8 cellular contexts compared by ENCODE assay signal in genomic region chr1:121396335-121397081, GRCh38.
DNase-seq lines count a peak whose midpoint lies in the region; ATAC-seq, FAIRE-seq and TF ChIP-seq lines count a peak whose summit lies in the region.
"Not testable (repeated sequence)": the region's sequence is repeated elsewhere in the genome, so short reads cannot be mapped to it uniquely, and the experiment has no call there.

No MANE protein-coding gene starts in this region.

- H3K4me2 ChIP-seq in Loucy (ENCODE audit: low read depth, low read length, poor library complexity, severe bottlenecking), result peak overlapping the region; percentile 63
- H3K4me2 ChIP-seq in endothelial cell of umbilical vein (ENCODE audit: insufficient read depth, low read length), result not testable (repeated sequence)
- peak overlapping the region; percentile 89 for H3K4me2 ChIP-seq in neural progenitor cell

- not testable (repeated sequence) for H3K27me3 ChIP-seq in CD8-positive, alpha-beta T cell (ENCODE audit: insufficient read depth, low read length); Loucy (ENCODE audit: insufficient read depth, low read length, poor library complexity, severe bottlenecking); endothelial cell of umbilical vein (ENCODE audit: control insufficient read depth in 2 of 2, insufficient read depth in 2 of 2, low read length in 2 of 2)
- peaks cover 20% of the 10 kb centered on the region for H3K27me3 ChIP-seq in neural progenitor cell

- H3K4me3 Mint-ChIP-seq in CD8-positive, alpha-beta T cell, result peak overlapping the region; percentile 86
- peak overlapping the region; percentile 90 for H3K4me3 Mint-ChIP-seq in neural progenitor cell

- ATAC-seq in CD8-positive, alpha-beta T cell; stimulated activated naive CD8-positive, alpha-beta T cell treated with anti-CD3 and anti-CD28 coated beads, Interleukin-15, Interleukin-2, amounts not matched to agents 100 U/mL and 50 U/mL, for 24 hours: not testable (repeated sequence)

- not testable (repeated sequence) for TF ChIP-seq CTCF in CD8-positive, alpha-beta T cell (IDR thresholded peaks at IDR 0.05); Loucy (conservative IDR thresholded peaks at IDR 0.05; ENCODE audit: low read length); endothelial cell of umbilical vein (IDR thresholded peaks at IDR 0.05; ENCODE audit: extremely low read depth in 1 of 2, insufficient read depth in 1 of 2, low read depth in 1 of 2, low read length in 2 of 2); neural progenitor cell (IDR thresholded peaks at IDR 0.05)

- H3K9me2 ChIP-seq in Loucy (replicated peaks; ENCODE audit: low read depth, low read length), result not testable (repeated sequence)

- peaks cover 14% of the 10 kb centered on the region for H3K9me3 Mint-ChIP-seq in CD8-positive, alpha-beta T cell
- peaks cover 17% of the 10 kb centered on the region for H3K9me3 Mint-ChIP-seq in neural progenitor cell

- peak overlapping the region; percentile 45; the same call in 1 of the 2 replicates for H2AFZ ChIP-seq in Loucy (ENCODE audit: low read length)
- not testable (repeated sequence) for H2AFZ ChIP-seq in endothelial cell of umbilical vein (ENCODE audit: low read depth, low read length)
- H2AFZ ChIP-seq in neural progenitor cell (replicated peaks), result peak overlapping the region; percentile 82

- peaks cover 19% of the 10 kb centered on the region for H3K4me1 Mint-ChIP-seq in CD8-positive, alpha-beta T cell (ENCODE audit: low read depth)
- not testable (repeated sequence) for H3K4me1 Mint-ChIP-seq in neural progenitor cell

- FAIRE-seq in endothelial cell of umbilical vein (lab: Jason Lieb, UNC), result not testable (repeated sequence)

- not testable (repeated sequence) for H3K79me2 ChIP-seq in Loucy (ENCODE audit: insufficient read depth, low read length); endothelial cell of umbilical vein (ENCODE audit: control insufficient read depth, insufficient read depth, low read length); neural progenitor cell (ENCODE audit: low read depth)

- H3K9me1 ChIP-seq in endothelial cell of umbilical vein (replicated peaks; ENCODE audit: control insufficient read depth, extremely low read depth, insufficient read depth, low read length), result not testable (repeated sequence)

- H3K9me3 ChIP-seq in CD8-positive, alpha-beta T cell (ENCODE audit: low read length); Loucy (ENCODE audit: insufficient read depth, low read depth, low read length); endothelial cell of umbilical vein (replicated peaks; ENCODE audit: control insufficient read depth, insufficient read depth, low read length); neural progenitor cell (ENCODE audit: low read depth): not testable (repeated sequence)

- dilution Hi-C loops in endothelial cell of umbilical vein (cut with MboI; ENCODE audit: extremely low pct_ligation_motif_present, low sequenced_read_pairs), result not testable (repeated sequence)

- not testable (repeated sequence) for TF ChIP-seq POLR2A in endothelial cell of umbilical vein (IDR thresholded peaks at IDR 0.05; ENCODE audit: low read depth, low read length)

- H3K4me1 ChIP-seq in CD8-positive, alpha-beta T cell (ENCODE audit: insufficient read depth, low read length); Loucy (ENCODE audit: insufficient read depth, low read length, poor library complexity, severe bottlenecking); endothelial cell of umbilical vein (ENCODE audit: control insufficient read depth, extremely low read depth, insufficient read depth, low read length); neural progenitor cell: not testable (repeated sequence)

- H3F3A ChIP-seq in Loucy (ENCODE audit: low read depth); neural progenitor cell (ENCODE audit: low read depth): not testable (repeated sequence)

- H3K36me3 Mint-ChIP-seq in CD8-positive, alpha-beta T cell, result not testable (repeated sequence)
- H3K36me3 Mint-ChIP-seq in neural progenitor cell, result peaks cover 15% of the 10 kb centered on the region

- CTCF ChIA-PET in CD8-positive, alpha-beta T cell (lab: Charles Lee), result interaction anchor here (0.7 kb wide), 1 partner anchor 191 kb away, joined by 3 read pairs; no protein-coding TSS in a partner anchor
- CTCF ChIA-PET in endothelial cell of umbilical vein (lab: Charles Lee), result not testable (repeated sequence)

- not testable (repeated sequence) for H3K36me3 ChIP-seq in CD8-positive, alpha-beta T cell (ENCODE audit: insufficient read depth, low read length); Loucy (ENCODE audit: insufficient read depth, low read length); endothelial cell of umbilical vein (ENCODE audit: control insufficient read depth in 2 of 2, extremely low read depth in 1 of 2, insufficient read depth in 2 of 2, low read length in 2 of 2); neural progenitor cell

- H3K27me3 Mint-ChIP-seq in CD8-positive, alpha-beta T cell (ENCODE audit: low read depth), result peaks cover 15% of the 10 kb centered on the region
- not testable (repeated sequence) for H3K27me3 Mint-ChIP-seq in neural progenitor cell (ENCODE audit: insufficient read depth, low read depth)

- not testable (repeated sequence) for H3K4me3 ChIP-seq in CD8-positive, alpha-beta T cell (ENCODE audit: low read depth, low read length)
- H3K4me3 ChIP-seq in Loucy (ENCODE audit: low read length, poor library complexity, severe bottlenecking), result peak overlapping the region; percentile 72
- peak overlapping the region in 2 of 3 experiments; percentile 37 to 52 for H3K4me3 ChIP-seq in endothelial cell of umbilical vein (replicated peaks in 1 of 3; ENCODE audit: insufficient read depth in 1 of 3, low read depth in 1 of 3, low read length in 3 of 3)
- peak overlapping the region; percentile 83 for H3K4me3 ChIP-seq in neural progenitor cell

- peak in 5 of 7 experiments; percentile 7 to 61 (median 27) for DNase-seq in CD8-positive, alpha-beta T cell
- DNase-seq in T-helper 22 cell (ENCODE audit: low read depth), result peak; percentile 24
- DNase-seq in activated naive CD4-positive, alpha-beta T cell treated with anti-CD3 and anti-CD28 coated beads, Interleukin-2, amount 50 U/mL, for 16 hours, result peak; percentile 24
- DNase-seq in endothelial cell of umbilical vein (ENCODE audit: low read depth, low spot score), result not testable (repeated sequence)
- DNase-seq in inferior parietal cortex (ENCODE audit: extremely low spot score), result peak; percentile 1
- DNase-seq in neural progenitor cell (ENCODE audit: low spot score), result peak; percentile 27
- peak; percentile 32 for DNase-seq in stimulated activated naive CD8-positive, alpha-beta T cell treated with anti-CD3 and anti-CD28 coated beads, Interleukin-15, Interleukin-2, amounts not matched to agents 100 U/mL and 50 U/mL, for 24 hours

- intact Hi-C loops in CD8-positive, alpha-beta T cell (cut with DNase I, micrococcal nuclease); endothelial cell of umbilical vein (cut with micrococcal nuclease): not testable (repeated sequence)

- POLR2A ChIA-PET in CD8-positive, alpha-beta T cell (lab: Charles Lee); endothelial cell of umbilical vein (lab: Charles Lee): not testable (repeated sequence)

- H3K27ac Mint-ChIP-seq in CD8-positive, alpha-beta T cell, result peak overlapping the region; percentile 69
- H3K27ac Mint-ChIP-seq in neural progenitor cell, result peak overlapping the region; percentile 76

- not testable (repeated sequence) for H3K27ac ChIP-seq in CD8-positive, alpha-beta T cell (ENCODE audit: low read depth, low read length); endothelial cell of umbilical vein (ENCODE audit: insufficient read depth, low read depth, low read length); neural progenitor cell

- not testable (repeated sequence) for BruUV-seq in endothelial cell of umbilical vein (replicated peaks; lab: Mats Ljungman, UMichigan)

- H3K9ac ChIP-seq in Loucy (ENCODE audit: low read depth, low read length, poor library complexity, severe bottlenecking), result peak overlapping the region; percentile 50
- H3K9ac ChIP-seq in endothelial cell of umbilical vein (replicated peaks; ENCODE audit: extremely low read depth, insufficient read depth, low read length); neural progenitor cell: not testable (repeated sequence)

- not testable (repeated sequence) for H4K20me1 ChIP-seq in Loucy (ENCODE audit: insufficient read depth, low read length, poor library complexity, severe bottlenecking); endothelial cell of umbilical vein (replicated peaks; ENCODE audit: control insufficient read depth, extremely low read depth, insufficient read depth, low read length); neural progenitor cell (ENCODE audit: low read depth)
